Comparison of ENCODE assay signal across 10 cellular contexts in the genomic region with DNA sequence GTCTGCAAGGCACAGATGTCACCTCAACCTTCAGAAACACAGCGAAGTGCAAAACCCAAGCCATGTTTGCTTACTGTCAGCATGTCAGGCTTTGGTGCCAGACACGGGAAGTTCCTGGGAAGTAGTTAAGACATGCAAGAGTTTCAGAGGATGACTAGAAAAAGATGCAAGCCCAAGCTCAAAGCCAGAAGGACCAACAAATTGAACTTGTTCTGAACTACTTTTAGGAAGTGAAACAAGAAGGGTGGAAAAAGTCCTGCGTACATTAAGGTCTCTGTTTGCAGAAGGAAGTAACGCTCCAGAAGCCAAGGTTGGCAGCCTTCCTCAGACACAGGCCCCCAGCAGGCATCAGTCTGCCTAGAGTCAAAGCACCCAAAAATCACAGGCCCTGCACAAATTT. TPM values are rescaled to one million over a fixed set of nuclear protein-coding genes. Genes with fewer than 3 reads are reported as not detected.
A peak's percentile ranks its signal among the peaks of the same experiment; 100 is the strongest.
DNase-seq lines count a peak whose midpoint lies in the region; ATAC-seq, FAIRE-seq and TF ChIP-seq lines count a peak whose summit lies in the region.
"Had no signal": no experiment of that assay in that cellular context is flagged by ENCODE, and none has a peak within 500 bp of the region (broad histone marks: within the 10 kb centered on the region; RNA-seq: fewer than 3 reads in every experiment).

No MANE protein-coding gene starts in this region.

- no peak for TF ChIP-seq RAD21 in GM12878 (IDR thresholded peaks at IDR 0.05; ENCODE audit: insufficient read depth, low read depth, low read length)

- no peak overlapping the region for H3K18ac ChIP-seq in mesenchymal stem cell (ENCODE audit: low read depth in 1 of 2, low read length in 2 of 2)

- H2BK5ac ChIP-seq in mesenchymal stem cell (ENCODE audit: low read depth, low read length, poor library complexity, severe bottlenecking), result no peak overlapping the region

- H3K4me3 ChIP-seq in HL-60 (replicated peaks; ENCODE audit: insufficient read depth, low read length), result no peak overlapping the region
- peak overlapping the region; percentile 52 for H3K4me3 ChIP-seq in GM12878
- no peak overlapping the region for H3K4me3 ChIP-seq in mesenchymal stem cell (ENCODE audit: insufficient read depth in 1 of 2, low read depth in 1 of 2, low read length in 2 of 2)

- under 1% methylated on average over 4 of the region's 4 CpGs for WGBS in GM12878 (ENCODE audit: insufficient coverage, insufficient replicate concordance, low lambda C conversion rate, missing lambda C conversion rate)
- WGBS in mesenchymal stem cell, result 95% methylated on average over 4 of the region's 4 CpGs

- SMC1A ChIA-PET in GM12878 (lab: Charles Lee; ENCODE audit: uncharacterized antibody, unreplicated experiment), result interaction anchor here (1.0 to 1.8 kb wide), 4 partner anchors 11 to 202 kb away, joined by 4 to 8 read pairs (median 4); no protein-coding TSS in a partner anchor

- H3K4me1 ChIP-seq in GM12878 (ENCODE audit: control insufficient read depth, insufficient read depth, low read length), result peaks cover 34% of the 10 kb centered on the region
- H3K4me1 ChIP-seq in mesenchymal stem cell (ENCODE audit: control insufficient read depth, insufficient read depth, low read depth, low read length), result peaks cover 13% of the 10 kb centered on the region

- no peak overlapping the region for H2BK12ac ChIP-seq in mesenchymal stem cell (ENCODE audit: low read length in 2 of 2)

- BruUV-seq in GM12878 (replicated peaks; lab: Mats Ljungman, UMichigan), result no TSS peak

- no peak overlapping the region for H2BK15ac ChIP-seq in mesenchymal stem cell (ENCODE audit: low read depth, poor library complexity, severe bottlenecking)

- H3K27me3 ChIP-seq in HL-60 (ENCODE audit: insufficient read depth, poor library complexity, severe bottlenecking), result no peaks in the 10 kb centered on the region
- H3K27me3 ChIP-seq in GM12878 (replicated peaks in 1 of 2; ENCODE audit: control insufficient read depth in 2 of 2, insufficient read depth in 2 of 2, low read length in 1 of 2), result no peaks in the 10 kb centered on the region
- H3K27me3 ChIP-seq in mesenchymal stem cell (ENCODE audit: control insufficient read depth in 1 of 2, insufficient read depth in 1 of 2, low read length in 2 of 2), result no peaks in the 10 kb centered on the region

- intact Hi-C loops in GM12878 (cut with micrococcal nuclease; ENCODE audit: unreplicated experiment), result no loop called here

- H4K20me1 ChIP-seq in GM12878 (ENCODE audit: control insufficient read depth, insufficient read depth), result no peaks in the 10 kb centered on the region; the same call in 1 of the 2 replicates

- H3K23ac ChIP-seq in mesenchymal stem cell (ENCODE audit: low read length in 2 of 2), result no peak overlapping the region

- TF ChIP-seq EP300 in GM12878 (IDR thresholded peaks at IDR 0.05; ENCODE audit: borderline replicate concordance in 1 of 2, control insufficient read depth in 1 of 2, low read depth in 2 of 2, low read length in 2 of 2), result peak in 1 of 2 experiments; percentile 62; a peak in 1 of 4 replicates

- no peak overlapping the region for H2BK120ac ChIP-seq in mesenchymal stem cell (ENCODE audit: low read depth, low read length)

- H3K79me2 ChIP-seq in GM12878 (ENCODE audit: control insufficient read depth, insufficient read depth, low read length), result peaks cover 68% of the 10 kb centered on the region

- H3K36me3 ChIP-seq in GM12878 (ENCODE audit: control insufficient read depth in 2 of 2, insufficient read depth in 2 of 2, low read length in 1 of 2), result peaks cover 3% of the 10 kb centered on the region in 2 experiments; a peak in 1 of 4 replicates
- H3K36me3 ChIP-seq in mesenchymal stem cell (ENCODE audit: control insufficient read depth in 1 of 2, insufficient read depth in 2 of 2, low read depth in 1 of 2, low read length in 2 of 2), result peaks cover 4 to 13% of the 10 kb centered on the region in 2 experiments

- peaks cover 36% of the 10 kb centered on the region for H3K79me1 ChIP-seq in mesenchymal stem cell (replicated peaks; ENCODE audit: low read length, poor library complexity, severe bottlenecking)

- peak; percentile 88 for FAIRE-seq in GM12878 (lab: Jason Lieb, UNC)
- no peak for FAIRE-seq in frontal cortex (lab: Jason Lieb, UNC)

- RAD21 ChIA-PET in GM12878 (lab: Charles Lee; ENCODE audit: unreplicated experiment), result interaction anchor here (1.5 kb wide), 2 partner anchors 10 to 115 kb away, joined by 3 read pairs; no protein-coding TSS in a partner anchor

- no peak overlapping the region for H3K14ac ChIP-seq in mesenchymal stem cell (ENCODE audit: low read length in 2 of 2)

- in situ Hi-C loops in GM12878 (cut with MboI), result no loop called here

- POLR2A ChIA-PET in GM12878 (lab: Charles Lee), result interaction anchor here (0.6 to 1.7 kb wide), 5 partner anchors 10 to 112 kb away, joined by 3 to 11 read pairs (median 4); no protein-coding TSS in a partner anchor

- no peak overlapping the region for H2AK5ac ChIP-seq in mesenchymal stem cell (ENCODE audit: low read length, severe bottlenecking)

- H4K91ac ChIP-seq in mesenchymal stem cell (ENCODE audit: low read length), result no peak overlapping the region

- TF ChIP-seq CTCF in GM10266 (IDR thresholded peaks at IDR 0.05; ENCODE audit: control insufficient read depth, insufficient read depth, low read depth, missing control alignments), result no peak
- no peak for TF ChIP-seq CTCF in HL-60 (IDR thresholded peaks at IDR 0.05; ENCODE audit: insufficient read depth, low read length)
- no peak for TF ChIP-seq CTCF in GM12878 (IDR thresholded peaks at IDR 0.05 in 2 of 3, conservative IDR thresholded peaks at IDR 0.05 in 1 of 3; ENCODE audit: control insufficient read depth in 2 of 3, extremely low read depth in 1 of 3, insufficient read depth in 1 of 3, low read depth in 3 of 3, low read length in 3 of 3)

- no peak for TF ChIP-seq POLR2A in GM12878 (IDR thresholded peaks at IDR 0.05; ENCODE audit: low read depth, low read length)

- H3K27ac ChIP-seq in HL-60 (replicated peaks) (no peak overlapping the region), GM12878 (ENCODE audit: control insufficient read depth, insufficient read depth) (peak overlapping the region; percentile 83), mesenchymal stem cell (ENCODE audit: low read length, poor library complexity, severe bottlenecking) (no peak overlapping the region)

- no peak overlapping the region for H4K8ac ChIP-seq in mesenchymal stem cell (ENCODE audit: low read length)

- H3K4ac ChIP-seq in mesenchymal stem cell (ENCODE audit: low read depth in 1 of 2, low read length in 2 of 2), result no peak overlapping the region

- H3K4me2 ChIP-seq in GM12878 (ENCODE audit: control insufficient read depth, insufficient read depth) (peak overlapping the region; percentile 91), mesenchymal stem cell (ENCODE audit: low read length, poor library complexity, severe bottlenecking) (no peak overlapping the region)

- CTCF ChIA-PET in GM12878 (lab: Yijun Ruan, JAX), result interaction anchor here (0.9 to 1.8 kb wide), 3 partner anchors 10 to 231 kb away, joined by 3 to 6 read pairs (median 3); no protein-coding TSS in a partner anchor

- H3K9me3 ChIP-seq in GM12878 (replicated peaks; ENCODE audit: control insufficient read depth, insufficient read depth, low read length) (no peaks in the 10 kb centered on the region), mesenchymal stem cell (ENCODE audit: control insufficient read depth, low read length) (no peaks in the 10 kb centered on the region)

- ATAC-seq in GM12878, result peak; percentile 64

- DNase-seq in GM10266 (ENCODE audit: extremely low spot score) (peak; percentile 46), HL-60 (ENCODE audit: low read depth in 1 of 2, low spot score in 1 of 2) (peak; percentile 49 to 51), GM12878 (ENCODE audit: low read depth, low spot score) (peak; percentile 64), pons (ENCODE audit: low spot score) (peak; percentile 88), cerebellar cortex (ENCODE audit: low spot score) (no peak), frontal cortex (ENCODE audit: low spot score in 2 of 2) (no peak), mesenchymal stem cell (no peak), NCI-H1105 treated with DMSO at 0.1 percent for 48 hours (lab: John Stamatoyannopoulos, UW) (no peak)
- DNase-seq: NCI-H2171 treated with DMSO at 0.1 percent for 48 hours had no signal

- 0 out of 2 replicates have a peak overlapping the region, but pooled peaks have one; percentile 66 for H3K9ac ChIP-seq in GM12878 (ENCODE audit: control insufficient read depth, insufficient read depth, low read length)
- no peak overlapping the region for H3K9ac ChIP-seq in mesenchymal stem cell (ENCODE audit: low read length)

- H2AFZ ChIP-seq in GM12878 (ENCODE audit: control insufficient read depth, low read depth, low read length), result no peak overlapping the region
- no peak overlapping the region for H2AFZ ChIP-seq in mesenchymal stem cell (ENCODE audit: low read depth, low read length)

RNA-seq across cellular contexts. Expression of a gene that starts 2.6 kb away (rescaled TPM):
- 58.7 and 64.4 TPM in 2 replicates for total RNA-seq in GM12878 (2013; cell fraction: nucleolus; rRNA removed)
- total RNA-seq in GM12878 (2014; rRNA removed) (73.0 and 90.1 TPM in 2 replicates), GM12878 (2014; rRNA removed; fragmentation: Illumina TruSeq; extraction: Trizol) (30.0 and 36.1 TPM in 2 replicates), GM12878 (2021) (87.6 and 91.5 TPM in 2 replicates), frontal cortex (44.8 TPM)
- polyA plus RNA-seq in GM12878 (2011; ENCODE audit: low read depth), result 19.8 TPM
- polyA plus RNA-seq in GM12878 (2011; rRNA removed) (32.2 and 59.4 TPM in 2 replicates), GM12878 (2014; fragmentation: Illumina TruSeq; extraction: Trizol) (21.4 and 56.1 TPM in 2 replicates), GM12878 (2014; fragmentation: Nextera tagmentation; extraction: Ambion mirVana) (1 to 10 TPM; 2.1 to 5.0 TPM), GM12878 (2014; rRNA removed) (54.9 and 66.6 TPM in 2 replicates), GM12878 (2016; fragmentation: Nextera tagmentation; extraction: Ambion mirVana) (10 to 100 TPM; 89.1 to 98.6 TPM)
- polyA plus RNA-seq in GM12878 (2011; cell fraction: cytosol; rRNA removed), result 69.1 and 75.3 TPM in 2 replicates
- polyA plus RNA-seq in GM12878 (2011; cell fraction: nucleus; rRNA removed), result 110 and 152 TPM in 2 replicates
- 35.8 and 37.7 TPM in 2 replicates for polyA plus RNA-seq in GM12878 (2012)
- 137 and 178 TPM in 2 replicates for polyA minus RNA-seq in GM12878 (2011; rRNA and poly(A)+ RNA removed)
- 57.7 and 67.1 TPM in 2 replicates for polyA minus RNA-seq in GM12878 (2011; cell fraction: cytosol; rRNA and poly(A)+ RNA removed)
- polyA minus RNA-seq in GM12878 (2011; cell fraction: nucleus; rRNA and poly(A)+ RNA removed), result 47.6 and 76.1 TPM in 2 replicates
- 36.9 TPM for polyA plus RNA-seq in mesenchymal stem cell (2013, experiment 1 of 2)
- polyA plus RNA-seq in mesenchymal stem cell (2013, experiment 2 of 2), result 35.5 TPM

RNA-seq across cellular contexts. Expression of a gene that starts 52.6 kb away (rescaled TPM):
- total RNA-seq in GM12878 (2013; cell fraction: nucleolus; rRNA removed), result not detected in 2 replicates
- total RNA-seq in GM12878 (2014; rRNA removed) (not detected in 2 replicates), GM12878 (2014; rRNA removed; fragmentation: Illumina TruSeq; extraction: Trizol) (not detected in 2 replicates), GM12878 (2021) (not detected in 2 replicates), frontal cortex (under 0.01 TPM)
- polyA plus RNA-seq in GM12878 (2011; ENCODE audit: low read depth), result not detected
- polyA plus RNA-seq in GM12878 (2011; rRNA removed) (not detected in 2 replicates), GM12878 (2014; fragmentation: Illumina TruSeq; extraction: Trizol) (not detected in 2 replicates), GM12878 (2014; fragmentation: Nextera tagmentation; extraction: Ambion mirVana) (under 1 TPM in 1 of 2 experiments, not detected in 1; 0.13 TPM), GM12878 (2014; rRNA removed) (not detected in 2 replicates), GM12878 (2016; fragmentation: Nextera tagmentation; extraction: Ambion mirVana) (not detected)
- polyA plus RNA-seq in GM12878 (2011; cell fraction: cytosol; rRNA removed), result not detected in 2 replicates
- polyA plus RNA-seq in GM12878 (2011; cell fraction: nucleus; rRNA removed), result not detected in 2 replicates
- 0.09 TPM in 1 of 2 replicates, not detected in the other for polyA plus RNA-seq in GM12878 (2012)
- not detected in 2 replicates for polyA minus RNA-seq in GM12878 (2011; rRNA and poly(A)+ RNA removed)
- polyA minus RNA-seq in GM12878 (2011; cell fraction: cytosol; rRNA and poly(A)+ RNA removed), result not detected in 2 replicates
- not detected in 2 replicates for polyA minus RNA-seq in GM12878 (2011; cell fraction: nucleus; rRNA and poly(A)+ RNA removed)
- not detected for polyA plus RNA-seq in mesenchymal stem cell (2013, experiment 1 of 2)
- not detected for polyA plus RNA-seq in mesenchymal stem cell (2013, experiment 2 of 2)
- total RNA-seq: mononuclear cell had no signal

Comparison
In these comparisons a context has a peak if more than half of its experiments do, and no peak if none do; other contexts are left out.
1. DNase-seq: peak in GM10266 (single experiment), HL-60 (2 of 2), GM12878 (single experiment) and pons (single experiment); none in cerebellar cortex (single experiment), frontal cortex (0 of 2), mesenchymal stem cell (single experiment) and NCI-H1105 treated with DMSO at 0.1 percent for 48 hours (single experiment).